Comparison of ENCODE assay signal across 9 cellular contexts in the genomic region with DNA sequence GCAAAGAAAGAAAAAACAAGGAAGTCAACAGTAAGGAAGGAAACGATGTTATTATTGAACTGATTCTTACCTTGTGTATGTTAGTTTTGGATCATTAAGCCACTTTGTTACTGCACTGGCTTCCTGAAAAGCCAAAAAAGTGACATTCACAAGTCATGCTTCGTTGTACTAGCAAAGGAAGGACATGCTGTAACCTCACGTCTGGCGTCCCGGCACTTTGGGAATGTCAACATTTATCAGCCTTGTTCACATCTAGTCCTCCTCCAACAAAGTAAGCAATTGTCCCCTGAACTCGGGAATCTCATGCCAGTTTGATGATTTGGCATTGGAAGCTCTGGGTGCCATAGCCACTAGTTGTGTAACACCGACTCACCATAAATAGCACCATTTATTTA. TPM values are rescaled to one million over a fixed set of nuclear protein-coding genes. Genes with fewer than 3 reads are reported as not detected.
DNase-seq lines count a peak whose midpoint lies in the region; ATAC-seq and TF ChIP-seq lines count a peak whose summit lies in the region.
"Had no signal": no experiment of that assay in that cellular context is flagged by ENCODE, and none has a peak within 500 bp of the region (broad histone marks: within the 10 kb centered on the region; RNA-seq: fewer than 3 reads in every experiment).

No MANE protein-coding gene starts in this region.

- H3K27ac ChIP-seq in tibial artery, result peak overlapping the region; percentile 76 to 85

- H3K36me3 Mint-ChIP-seq in activated T-cell treated with anti-CD3 and anti-CD28 coated beads, Interleukin-2, amount 50 U/mL, for 72 hours (ENCODE audit: insufficient read depth in 2 of 2), result peaks cover 0 to 2% of the 10 kb centered on the region in 2 donors
- peaks cover 12% of the 10 kb centered on the region for H3K36me3 Mint-ChIP-seq in activated T-helper 17 cell treated with anti-CD3 and anti-CD28 coated beads, Interleukin-2, amount 50 U/mL, for 72 hours (ENCODE audit: low read depth)

- H3K9me3 ChIP-seq in tibial artery, result no peaks in the 10 kb centered on the region

- no peak for DNase-seq in activated T-cell treated with anti-CD3 and anti-CD28 coated beads, Interleukin-2, amount 50 U/mL, for 72 hours
- no peak for DNase-seq in activated T-cell treated with anti-CD3 and anti-CD28 coated beads, Interleukin-2, amount 50 U/mL, for 48 hours
- DNase-seq in left lobe of liver (ENCODE audit: low spot score), result no peak
- no peak for DNase-seq in tibial artery
- DNase-seq in stimulated activated CD4-positive, alpha-beta T cell treated with anti-CD3 and anti-CD28 coated beads, Interleukin-4, amount 100 ng/mL, for 24 hours, result no peak
- DNase-seq in AG20443 (ENCODE audit: low spot score), result no peak
- DNase-seq in COR-L47 (lab: John Stamatoyannopoulos, UW), result no peak

- H3K9me3 Mint-ChIP-seq in activated T-cell treated with anti-CD3 and anti-CD28 coated beads, Interleukin-2, amount 50 U/mL, for 72 hours, result no peaks in the 10 kb centered on the region
- H3K9me3 Mint-ChIP-seq in activated T-helper 17 cell treated with anti-CD3 and anti-CD28 coated beads, Interleukin-2, amount 50 U/mL, for 72 hours, result no peaks in the 10 kb centered on the region

- TF ChIP-seq CTCF in tibial artery (IDR thresholded peaks at IDR 0.05), result no peak

- H3K4me1 Mint-ChIP-seq in activated T-cell treated with anti-CD3 and anti-CD28 coated beads, Interleukin-2, amount 50 U/mL, for 72 hours (ENCODE audit: low read depth), result peaks cover 35% of the 10 kb centered on the region
- H3K4me1 Mint-ChIP-seq in activated T-helper 17 cell treated with anti-CD3 and anti-CD28 coated beads, Interleukin-2, amount 50 U/mL, for 72 hours, result peaks cover 9% of the 10 kb centered on the region

- peak overlapping the region; percentile 95 for H3K27ac Mint-ChIP-seq in activated T-cell treated with anti-CD3 and anti-CD28 coated beads, Interleukin-2, amount 50 U/mL, for 72 hours
- peak overlapping the region; percentile 94 for H3K27ac Mint-ChIP-seq in activated T-helper 17 cell treated with anti-CD3 and anti-CD28 coated beads, Interleukin-2, amount 50 U/mL, for 72 hours

- peak overlapping the region; percentile 91 to 92 for H3K4me3 Mint-ChIP-seq in activated T-cell treated with anti-CD3 and anti-CD28 coated beads, Interleukin-2, amount 50 U/mL, for 72 hours
- peak overlapping the region; percentile 90 for H3K4me3 Mint-ChIP-seq in activated T-helper 17 cell treated with anti-CD3 and anti-CD28 coated beads, Interleukin-2, amount 50 U/mL, for 72 hours

- no peak for ATAC-seq in activated T-cell treated with anti-CD3 and anti-CD28 coated beads, Interleukin-2, amount 50 U/mL, for 72 hours (replicated peaks in 1 of 2)
- ATAC-seq in activated T-helper 17 cell treated with anti-CD3 and anti-CD28 coated beads, Interleukin-2, amount 50 U/mL, for 72 hours (replicated peaks), result no peak
- ATAC-seq in left lobe of liver, result peak; percentile 9

- H3K36me3 ChIP-seq in tibial artery, result peaks cover 0 to 18% (median 14%) of the 10 kb centered on the region in 3 donors

- no peaks in the 10 kb centered on the region for H3K27me3 Mint-ChIP-seq in activated T-cell treated with anti-CD3 and anti-CD28 coated beads, Interleukin-2, amount 50 U/mL, for 72 hours (ENCODE audit: low read depth)
- H3K27me3 Mint-ChIP-seq in activated T-helper 17 cell treated with anti-CD3 and anti-CD28 coated beads, Interleukin-2, amount 50 U/mL, for 72 hours, result peaks cover 3% of the 10 kb centered on the region

- H3K4me1 ChIP-seq in tibial artery, result peaks cover 0 to 12% (median 9%) of the 10 kb centered on the region in 4 donors

- no peaks in the 10 kb centered on the region for H3K27me3 ChIP-seq in tibial artery

- H3K4me3 ChIP-seq in tibial artery, result peak overlapping the region; percentile 65 to 91

- intact Hi-C loops in tibial artery (cut with DNase I; ENCODE audit: low total_unique reads), result no loop called here

RNA-seq across cellular contexts. Expression of a gene that starts 0.7 kb away (rescaled TPM):
- total RNA-seq in activated T-cell treated with anti-CD3 and anti-CD28 coated beads, Interleukin-2, amount 50 U/mL, for 72 hours, result 10 to 100 TPM; 25.7 to 35.2 TPM
- 10 to 100 TPM; 15.0 to 16.3 TPM for total RNA-seq in activated T-helper 17 cell treated with anti-CD3 and anti-CD28 coated beads, Interleukin-2, amount 50 U/mL, for 72 hours
- total RNA-seq in left lobe of liver, result 9.8 TPM

RNA-seq across cellular contexts. Expression of a gene that starts 18.6 kb away (rescaled TPM):
- total RNA-seq in activated T-cell treated with anti-CD3 and anti-CD28 coated beads, Interleukin-2, amount 50 U/mL, for 72 hours, result under 1 TPM; 0.12 to 0.31 TPM
- total RNA-seq in activated T-helper 17 cell treated with anti-CD3 and anti-CD28 coated beads, Interleukin-2, amount 50 U/mL, for 72 hours, result under 1 TPM in 1 of 2 donors, not detected in 1; 0.16 TPM
- not detected for total RNA-seq in left lobe of liver
- total RNA-seq: mucosa of gallbladder had no signal

RNA-seq across cellular contexts. Expression of a gene that starts 27.3 kb away (rescaled TPM):
- not detected for total RNA-seq in activated T-cell treated with anti-CD3 and anti-CD28 coated beads, Interleukin-2, amount 50 U/mL, for 72 hours
- total RNA-seq in activated T-helper 17 cell treated with anti-CD3 and anti-CD28 coated beads, Interleukin-2, amount 50 U/mL, for 72 hours, result not detected
- total RNA-seq in left lobe of liver, result not detected
- total RNA-seq: mucosa of gallbladder had no signal

RNA-seq across cellular contexts. Expression of a gene that starts 53.0 kb away (rescaled TPM):
- not detected for total RNA-seq in activated T-cell treated with anti-CD3 and anti-CD28 coated beads, Interleukin-2, amount 50 U/mL, for 72 hours
- total RNA-seq in activated T-helper 17 cell treated with anti-CD3 and anti-CD28 coated beads, Interleukin-2, amount 50 U/mL, for 72 hours, result not detected
- total RNA-seq in left lobe of liver, result not detected
- total RNA-seq: mucosa of gallbladder had no signal
